In the genomic region with DNA sequence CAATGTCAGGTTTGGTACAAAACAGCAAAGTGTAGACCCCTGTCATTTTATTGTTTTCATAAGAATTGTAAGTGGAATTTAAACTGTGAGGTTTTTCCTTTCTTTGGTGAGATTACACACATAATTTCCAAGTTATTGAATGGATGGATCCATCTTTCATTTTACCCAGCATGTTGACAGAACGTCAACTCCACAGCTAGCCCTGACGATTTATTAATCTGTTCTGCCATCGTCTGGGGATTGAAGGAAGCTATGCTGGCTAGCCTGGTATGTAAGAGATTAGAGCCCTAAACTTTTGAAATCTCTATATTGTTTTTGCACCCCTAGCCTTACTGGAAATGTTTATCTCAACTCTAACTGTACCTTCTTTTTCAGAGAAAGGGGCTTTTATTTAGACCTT, we compare ENCODE assay signal across 10 cellular contexts. TPM values are rescaled to one million over a fixed set of nuclear protein-coding genes. Genes with fewer than 3 reads are reported as not detected.
DNase-seq lines count a peak whose midpoint lies in the region; ATAC-seq, FAIRE-seq and TF ChIP-seq lines count a peak whose summit lies in the region.
"Had no signal": no experiment of that assay in that cellular context is flagged by ENCODE, and none has a peak within 500 bp of the region (broad histone marks: within the 10 kb centered on the region; RNA-seq: fewer than 3 reads in every experiment).

No MANE protein-coding gene starts in this region.

- H3K4me3 ChIP-seq in HepG2 (replicated peaks in 1 of 3; ENCODE audit: insufficient read depth in 1 of 3, low read depth in 2 of 3, low read length in 3 of 3) (no peak overlapping the region), GM23338 (no peak overlapping the region)

- H3K9ac ChIP-seq in HepG2 (ENCODE audit: insufficient read depth, low read depth, low read length), result no peak overlapping the region

- TF ChIP-seq EP300 in HepG2 (IDR thresholded peaks at IDR 0.05; ENCODE audit: low read depth in 2 of 2, low read length in 2 of 2) (no peak), HepG2 (CRISPR knock-in tag; IDR thresholded peaks at IDR 0.05; ENCODE audit: borderline replicate concordance) (no peak)

- H3K4me1 ChIP-seq in HepG2 (ENCODE audit: insufficient read depth, low read length) (no peaks in the 10 kb centered on the region), GM23338 (ENCODE audit: insufficient read depth) (no peaks in the 10 kb centered on the region)

- no peaks in the 10 kb centered on the region for H3K27me3 Mint-ChIP-seq in GM23338 (ENCODE audit: insufficient read depth, low read depth, poor library complexity)

- no peaks in the 10 kb centered on the region for H3K79me2 ChIP-seq in HepG2 (ENCODE audit: insufficient read depth, low read length)
- no peaks in the 10 kb centered on the region for H3K79me2 ChIP-seq in GM23338 (replicated peaks; ENCODE audit: insufficient read depth)

- H3F3A ChIP-seq in GM23338 (replicated peaks; ENCODE audit: low read depth), result no peaks in the 10 kb centered on the region

- CTCF ChIA-PET in GM10248 (lab: Yijun Ruan, JAX) (interaction anchor here (0.8 to 1.1 kb wide), 2 partner anchors 59 to 229 kb away, joined by 3 to 5 read pairs; a partner anchor contains a TSS), HepG2 (lab: Yijun Ruan, JAX; ENCODE audit: low intra/inter-chr PET ratio, low total read pairs) (no interaction called here)

- no peak for TF ChIP-seq RAD21 in HepG2 (CRISPR knock-in tag; IDR thresholded peaks at IDR 0.05)

- intact Hi-C loops in HepG2 (cut with micrococcal nuclease; ENCODE audit: unreplicated experiment), result no loop called here

- H3K27ac Mint-ChIP-seq in GM23338, result no peak overlapping the region

- no peaks in the 10 kb centered on the region for H3K36me3 Mint-ChIP-seq in GM23338 (ENCODE audit: low read depth)

- TF ChIP-seq POLR2A in HepG2 (IDR thresholded peaks at IDR 0.05; ENCODE audit: insufficient read depth in 1 of 2, low read depth in 2 of 2, low read length in 2 of 2), result no peak

- no peaks in the 10 kb centered on the region for H3K9me2 ChIP-seq in GM23338 (ENCODE audit: insufficient read depth)

- peak; percentile 44 for TF ChIP-seq CTCF in GM10248 (IDR thresholded peaks at IDR 0.05; ENCODE audit: control extremely low read depth, extremely low read depth, low read depth, missing control alignments)
- TF ChIP-seq CTCF in HepG2 (CRISPR knock-in tag; IDR thresholded peaks at IDR 0.05), result peak; percentile 25; the same call in 1 of the 2 replicates
- TF ChIP-seq CTCF in GM23338 (conservative IDR thresholded peaks at IDR 0.05; ENCODE audit: low read depth in 2 of 2), result peak in 1 of 2 experiments; percentile 48; a peak in 2 of 4 replicates

- no peak overlapping the region for H3K27ac ChIP-seq in HepG2 (ENCODE audit: extremely low read length, insufficient read depth, low read length)
- no peak overlapping the region for H3K27ac ChIP-seq in GM23338 (ENCODE audit: low read depth)

- POLR2A ChIA-PET in GM10248 (lab: Yijun Ruan, JAX) (no interaction called here), HepG2 (lab: Yijun Ruan, JAX) (no interaction called here)

- H3K4me1 Mint-ChIP-seq in GM23338, result no peaks in the 10 kb centered on the region
- H3K4me1 Mint-ChIP-seq: central memory CD8-positive, alpha-beta T cell had no signal

- H3K27me3 ChIP-seq in HepG2 (ENCODE audit: control insufficient read depth in 1 of 2, insufficient read depth in 2 of 2, low read length in 2 of 2), result peaks cover 0 to 18% of the 10 kb centered on the region in 2 experiments; a peak in 1 of 5 replicates
- H3K27me3 ChIP-seq in GM23338 (ENCODE audit: insufficient read depth), result 0 out of 2 replicates have a peak, but pooled peaks cover 4% of the 10 kb centered on the region

- no peak overlapping the region for H2AFZ ChIP-seq in HepG2 (ENCODE audit: low read length)
- no peak overlapping the region for H2AFZ ChIP-seq in GM23338

- in situ Hi-C loops in HepG2 (cut with HindIII; ENCODE audit: extremely low pct_ligation_motif_present, low pct_unique_long_range_greater_than_20kb), result no loop called here

- H3K36me3 ChIP-seq in HepG2 (replicated peaks in 1 of 2; ENCODE audit: control insufficient read depth in 1 of 2, insufficient read depth in 2 of 2, low read length in 2 of 2) (no peaks in the 10 kb centered on the region), GM23338 (ENCODE audit: insufficient read depth) (no peaks in the 10 kb centered on the region)

- DNase-seq in GM10248 (ENCODE audit: extremely low spot score), result no peak
- peak; percentile 25 to 35 for DNase-seq in SHP77 (lab: John Stamatoyannopoulos, UW)
- no peak for DNase-seq in HepG2 (ENCODE audit: low spot score)
- no peak for DNase-seq in GM23338 (ENCODE audit: low spot score)
- DNase-seq in COLO668 (lab: John Stamatoyannopoulos, UW; ENCODE audit: unreplicated experiment), result no peak
- no peak for DNase-seq in stimulated activated naive CD8-positive, alpha-beta T cell treated with anti-CD3 and anti-CD28 coated beads, Interleukin-15, Interleukin-2, amounts not matched to agents 100 U/mL and 50 U/mL, for 24 hours
- DNase-seq: stimulated activated CD4-positive, alpha-beta T cell treated with anti-CD3 and anti-CD28 coated beads, Interleukin-4, amount 100 ng/mL, for 1 hour had no signal

- FAIRE-seq in HepG2 (lab: Jason Lieb, UNC), result no peak

- 2% methylated on average over 3 of the region's 3 CpGs for WGBS in HepG2 (ENCODE audit: low lambda C conversion rate)

- H4K20me1 ChIP-seq in HepG2 (ENCODE audit: insufficient read depth, low read length), result no peaks in the 10 kb centered on the region
- no peaks in the 10 kb centered on the region for H4K20me1 ChIP-seq in GM23338 (replicated peaks; ENCODE audit: insufficient read depth)

- H3K9me3 Mint-ChIP-seq in GM23338, result no peaks in the 10 kb centered on the region
- H3K9me3 Mint-ChIP-seq: central memory CD8-positive, alpha-beta T cell had no signal

- ATAC-seq in HG02623 (IDR thresholded peaks at IDR 0.05; ENCODE audit: unreplicated experiment) (peak; percentile 58), HepG2 (peak; percentile 55), GM23338 (no peak), HG03439 (IDR thresholded peaks at IDR 0.05; ENCODE audit: unreplicated experiment) (no peak)
- no peak for ATAC-seq in stimulated activated naive CD8-positive, alpha-beta T cell treated with anti-CD3 and anti-CD28 coated beads, Interleukin-15, Interleukin-2, amounts not matched to agents 100 U/mL and 50 U/mL, for 24 hours

- H3K4me2 ChIP-seq in HepG2 (ENCODE audit: low read depth, low read length), result no peak overlapping the region
- no peak overlapping the region for H3K4me2 ChIP-seq in GM23338

- no peak overlapping the region for H3K4me3 Mint-ChIP-seq in GM23338
- H3K4me3 Mint-ChIP-seq: central memory CD8-positive, alpha-beta T cell had no signal

- H3K9me3 ChIP-seq in HepG2 (ENCODE audit: low read length), result no peaks in the 10 kb centered on the region

- no TSS peak for BruUV-seq in HepG2 (replicated peaks; lab: Mats Ljungman, UMichigan)

RNA-seq across cellular contexts. Expression of a gene that starts 8.6 kb away (rescaled TPM):
- not detected in 2 replicates for total RNA-seq in HepG2 (2016; rRNA removed; fragmentation: Illumina TruSeq; extraction: Trizol)
- total RNA-seq in HepG2 (2016; cell fraction: cytosol; rRNA removed; fragmentation: Illumina TruSeq; extraction: Trizol; ENCODE audit: low read depth), result not detected in 2 replicates
- total RNA-seq in HepG2 (2016; cell fraction: insoluble cytoplasmic fraction; rRNA removed; fragmentation: Illumina TruSeq; extraction: Trizol), result not detected in 2 replicates
- not detected in 2 replicates for total RNA-seq in HepG2 (2016; cell fraction: membrane; rRNA removed; fragmentation: Illumina TruSeq; extraction: Trizol)
- not detected in 2 replicates for total RNA-seq in HepG2 (2016; cell fraction: nucleus; rRNA removed; fragmentation: Illumina TruSeq; extraction: Trizol)
- polyA plus RNA-seq in HepG2 (2011; rRNA removed) (not detected in 2 replicates), GM23338 (2016; fragmentation: Nextera tagmentation; extraction: Ambion mirVana) (0.45 and 0.50 TPM in 2 replicates)
- polyA plus RNA-seq in HepG2 (2011; cell fraction: cytosol; rRNA removed), result not detected in 2 replicates
- polyA plus RNA-seq in HepG2 (2011; cell fraction: nucleus; rRNA removed), result not detected in 2 replicates
- polyA plus RNA-seq in HepG2 (2012), result not detected in 2 replicates
- polyA plus RNA-seq in HepG2 (2016; cell fraction: cytosol; fragmentation: Illumina TruSeq; extraction: Trizol; ENCODE audit: low read depth), result not detected in 2 replicates
- polyA plus RNA-seq in HepG2 (2016; cell fraction: insoluble cytoplasmic fraction; fragmentation: Illumina TruSeq; extraction: Trizol; ENCODE audit: low read depth), result not detected in 2 replicates
- not detected in 2 replicates for polyA plus RNA-seq in HepG2 (2016; cell fraction: membrane; fragmentation: Illumina TruSeq; extraction: Trizol; ENCODE audit: low read depth)
- polyA plus RNA-seq in HepG2 (2016; cell fraction: nucleus; fragmentation: Illumina TruSeq; extraction: Trizol; ENCODE audit: insufficient read depth, low read depth), result not detected in 2 replicates
- not detected in 2 replicates for polyA minus RNA-seq in HepG2 (2011; rRNA and poly(A)+ RNA removed; ENCODE audit: low replicate concordance)
- polyA minus RNA-seq in HepG2 (2011; cell fraction: cytosol; rRNA and poly(A)+ RNA removed), result not detected in 2 replicates
- not detected in 2 replicates for polyA minus RNA-seq in HepG2 (2011; cell fraction: nucleus; rRNA and poly(A)+ RNA removed)
- 0.73 and 1.5 TPM in 2 replicates for total RNA-seq in GM23338 (2014; rRNA removed; shearing (Covaris generic))

RNA-seq across cellular contexts. Expression of a gene that starts 58.7 kb away (rescaled TPM):
- 11.3 and 14.6 TPM in 2 replicates for total RNA-seq in HepG2 (2016; rRNA removed; fragmentation: Illumina TruSeq; extraction: Trizol)
- total RNA-seq in HepG2 (2016; cell fraction: cytosol; rRNA removed; fragmentation: Illumina TruSeq; extraction: Trizol; ENCODE audit: low read depth), result 4.1 and 4.8 TPM in 2 replicates
- total RNA-seq in HepG2 (2016; cell fraction: insoluble cytoplasmic fraction; rRNA removed; fragmentation: Illumina TruSeq; extraction: Trizol), result 10.6 and 13.1 TPM in 2 replicates
- total RNA-seq in HepG2 (2016; cell fraction: membrane; rRNA removed; fragmentation: Illumina TruSeq; extraction: Trizol), result 12.2 and 12.7 TPM in 2 replicates
- total RNA-seq in HepG2 (2016; cell fraction: nucleus; rRNA removed; fragmentation: Illumina TruSeq; extraction: Trizol), result 27.4 and 29.2 TPM in 2 replicates
- polyA plus RNA-seq in HepG2 (2011; rRNA removed) (13.0 and 16.0 TPM in 2 replicates), GM23338 (2016; fragmentation: Nextera tagmentation; extraction: Ambion mirVana) (28.4 and 33.9 TPM in 2 replicates)
- polyA plus RNA-seq in HepG2 (2011; cell fraction: cytosol; rRNA removed), result 5.8 and 10.3 TPM in 2 replicates
- polyA plus RNA-seq in HepG2 (2011; cell fraction: nucleus; rRNA removed), result 5.8 and 7.8 TPM in 2 replicates
- polyA plus RNA-seq in HepG2 (2012), result 27.2 and 34.9 TPM in 2 replicates
- polyA plus RNA-seq in HepG2 (2016; cell fraction: cytosol; fragmentation: Illumina TruSeq; extraction: Trizol; ENCODE audit: low read depth), result 8.3 and 10.9 TPM in 2 replicates
- polyA plus RNA-seq in HepG2 (2016; cell fraction: insoluble cytoplasmic fraction; fragmentation: Illumina TruSeq; extraction: Trizol; ENCODE audit: low read depth), result 22.6 and 22.8 TPM in 2 replicates
- polyA plus RNA-seq in HepG2 (2016; cell fraction: membrane; fragmentation: Illumina TruSeq; extraction: Trizol; ENCODE audit: low read depth), result 18.0 and 19.8 TPM in 2 replicates
- 55.5 and 64.1 TPM in 2 replicates for polyA plus RNA-seq in HepG2 (2016; cell fraction: nucleus; fragmentation: Illumina TruSeq; extraction: Trizol; ENCODE audit: insufficient read depth, low read depth)
- polyA minus RNA-seq in HepG2 (2011; rRNA and poly(A)+ RNA removed; ENCODE audit: low replicate concordance), result 2.5 and 4.8 TPM in 2 replicates
- 6.2 and 7.7 TPM in 2 replicates for polyA minus RNA-seq in HepG2 (2011; cell fraction: cytosol; rRNA and poly(A)+ RNA removed)
- polyA minus RNA-seq in HepG2 (2011; cell fraction: nucleus; rRNA and poly(A)+ RNA removed), result 35.7 and 37.3 TPM in 2 replicates
- total RNA-seq in GM23338 (2014; rRNA removed; shearing (Covaris generic)), result 59.1 and 60.3 TPM in 2 replicates

Comparison
In these comparisons a context has a peak if more than half of its experiments do, and no peak if none do; other contexts are left out.
1. DNase-seq: peak in SHP77 (2 of 2); none in GM10248 (single experiment), HepG2 (single experiment), GM23338 (single experiment), COLO668 (single experiment) and stimulated activated naive CD8-positive, alpha-beta T cell treated with anti-CD3 and anti-CD28 coated beads, Interleukin-15, Interleukin-2, amounts not matched to agents 100 U/mL and 50 U/mL, for 24 hours (single experiment).
2. ATAC-seq: peak in HG02623 (single experiment) and HepG2 (single experiment); none in GM23338 (single experiment), HG03439 (single experiment) and stimulated activated naive CD8-positive, alpha-beta T cell treated with anti-CD3 and anti-CD28 coated beads, Interleukin-15, Interleukin-2, amounts not matched to agents 100 U/mL and 50 U/mL, for 24 hours (single experiment).